8 cellular contexts compared by ENCODE assay signal in genomic region chr5:172417983-172418630, GRCh38. TPM values are rescaled to one million over a fixed set of nuclear protein-coding genes. Genes with fewer than 3 reads are reported as not detected.
DNase-seq lines count a peak whose midpoint lies in the region; ATAC-seq, FAIRE-seq and TF ChIP-seq lines count a peak whose summit lies in the region.

No MANE protein-coding gene starts in this region.

- H3K79me2 ChIP-seq in smooth muscle cell (ENCODE audit: low read depth), result peaks cover 3% of the 10 kb centered on the region

- DNase-seq in HCEC 1CT, result peak; percentile 94
- peak; percentile 82 for DNase-seq in brain pericyte (ENCODE audit: low read depth, low spot score)
- peak; percentile 95 for DNase-seq in kidney
- no peak for DNase-seq in smooth muscle cell (lab: John Stamatoyannopoulos, UW; ENCODE audit: unreplicated experiment)
- DNase-seq in NCI-H2227 (lab: John Stamatoyannopoulos, UW; ENCODE audit: unreplicated experiment), result no peak
- DNase-seq in GM19239 (ENCODE audit: insufficient read length, low spot score), result no peak

- peaks cover 58% of the 10 kb centered on the region for H4K20me1 ChIP-seq in smooth muscle cell (ENCODE audit: low read depth)

- H3K4me3 ChIP-seq in kidney (ENCODE audit: low read length in 2 of 2), result no peak overlapping the region
- no peak overlapping the region for H3K4me3 ChIP-seq in smooth muscle cell

- H3K36me3 ChIP-seq in kidney (ENCODE audit: control insufficient read depth in 1 of 2, insufficient read depth in 2 of 2, low read length in 2 of 2), result no peaks in the 10 kb centered on the region
- H3K36me3 ChIP-seq in smooth muscle cell (ENCODE audit: low read depth), result no peaks in the 10 kb centered on the region

- no peak for TF ChIP-seq CTCF in kidney (IDR thresholded peaks at IDR 0.05; ENCODE audit: borderline replicate concordance, extremely low read depth, insufficient read depth)
- TF ChIP-seq CTCF in smooth muscle cell (IDR thresholded peaks at IDR 0.05; ENCODE audit: borderline replicate concordance, insufficient read depth, poor library complexity, severe bottlenecking), result no peak

- no peaks in the 10 kb centered on the region for H3K27me3 ChIP-seq in smooth muscle cell (ENCODE audit: low read depth)

- H3K9ac ChIP-seq in kidney (ENCODE audit: low read length in 2 of 2) (no peak overlapping the region), smooth muscle cell (ENCODE audit: low read depth) (no peak overlapping the region)

- H3K27ac ChIP-seq in kidney (ENCODE audit: low read depth in 2 of 2, low read length in 2 of 2) (peak overlapping the region in 1 of 2 donors; percentile 51), smooth muscle cell (ENCODE audit: low read depth) (peak overlapping the region; percentile 74)

- H3K4me2 ChIP-seq in smooth muscle cell, result peak overlapping the region; percentile 40

- FAIRE-seq in kidney (lab: Jason Lieb, UNC), result no peak
- FAIRE-seq in GM19239 (lab: Jason Lieb, UNC), result no peak

- intact Hi-C loops in kidney (cut with DNase I), result no loop called here

- H3K4me1 ChIP-seq in kidney (ENCODE audit: control insufficient read depth in 1 of 2, insufficient read depth in 1 of 2, low read depth in 1 of 2, low read length in 2 of 2), result peaks cover 0 to 12% of the 10 kb centered on the region in 2 donors
- H3K4me1 ChIP-seq in smooth muscle cell (ENCODE audit: low read depth), result no peaks in the 10 kb centered on the region

- WGBS in smooth muscle cell (ENCODE audit: low lambda C conversion rate), result 50% methylated on average over 10 of the region's 10 CpGs

- ATAC-seq in HG02885 (IDR thresholded peaks at IDR 0.05; ENCODE audit: poor library complexity, unreplicated experiment) (no peak), HG03025 (IDR thresholded peaks at IDR 0.05; ENCODE audit: low FRiP score, unreplicated experiment) (no peak)

- peaks cover 8% of the 10 kb centered on the region for H3F3A ChIP-seq in smooth muscle cell (ENCODE audit: low read depth)

- H3K9me3 ChIP-seq in kidney (ENCODE audit: control insufficient read depth in 1 of 2, low read length in 2 of 2) (no peaks in the 10 kb centered on the region), smooth muscle cell (replicated peaks; ENCODE audit: low read depth) (no peaks in the 10 kb centered on the region)

- H2AFZ ChIP-seq in smooth muscle cell (ENCODE audit: low read depth), result no peak overlapping the region

RNA-seq across cellular contexts. Expression of gene SH3PXD2B, which starts 36.2 kb away (rescaled TPM):
- total RNA-seq in kidney, result 22.8 TPM
- 3.1 TPM for polyA plus RNA-seq in kidney (ENCODE audit: insufficient read depth, low read depth, low replicate concordance)
- total RNA-seq in smooth muscle cell, result 36.5 and 36.7 TPM in 2 replicates
- polyA plus RNA-seq in smooth muscle cell, result 39.4 and 43.7 TPM in 2 replicates

Comparison
In these comparisons a context has a peak if more than half of its experiments do, and no peak if none do; other contexts are left out.
1. DNase-seq: peak in HCEC 1CT (single experiment), brain pericyte (single experiment) and kidney (single experiment); none in smooth muscle cell (single experiment), NCI-H2227 (single experiment) and GM19239 (single experiment).